2 cellular contexts compared by ENCODE assay signal in genomic region chr7:22441157-22441556, GRCh38.
TF ChIP-seq lines count a peak whose summit lies in the region.

No MANE protein-coding gene starts in this region.

TF ChIP-seq in HepG2, 621 proteins besides CTCF, POLR2A, EP300 and RAD21:
- 0 out of 2 replicates have a peak, but pooled peaks have one; percentile 24 for TF ChIP-seq BCL6 (CRISPR knock-in tag; IDR thresholded peaks at IDR 0.05)
- no peak for TF ChIP-seq ELF4 (CRISPR knock-in tag; IDR thresholded peaks at IDR 0.05; ENCODE audit: borderline replicate concordance)
- TF ChIP-seq TOE1 (CRISPR knock-in tag; IDR thresholded peaks at IDR 0.05), result no peak

TF ChIP-seq in endothelial cell of umbilical vein, 7 proteins besides CTCF, POLR2A, EP300 and RAD21:
- no peak for TF ChIP-seq MAX (IDR thresholded peaks at IDR 0.05; ENCODE audit: insufficient read depth, insufficient read length)
- TF ChIP-seq POLR2AphosphoS5 (IDR thresholded peaks at IDR 0.05; ENCODE audit: insufficient read depth, low read depth, low read length), result no peak
- no peak for TF ChIP-seq GATA2 (IDR thresholded peaks at IDR 0.05; ENCODE audit: insufficient read depth, insufficient read length, low read depth, low read length)
- TF ChIP-seq MYC (IDR thresholded peaks at IDR 0.05; ENCODE audit: low read depth, low read length), result no peak
- TF ChIP-seq FOS (IDR thresholded peaks at IDR 0.05; ENCODE audit: borderline replicate concordance, insufficient read depth, low read length), result no peak
TF ChIP-seq in endothelial cell of umbilical vein: peak in this region for 0.
